In genomic region chr6:75526502-75527127, GRCh38 we compare ENCODE assay signal across 8 cellular contexts. TPM values are rescaled to one million over a fixed set of nuclear protein-coding genes. Genes with fewer than 3 reads are reported as not detected.
DNase-seq lines count a peak whose midpoint lies in the region; ATAC-seq lines count a peak whose summit lies in the region.

No MANE protein-coding gene starts in this region.

- H3K4ac ChIP-seq in mesenchymal stem cell (ENCODE audit: low read depth in 1 of 2, low read length in 2 of 2): no peak overlapping the region

- H3K27me3 ChIP-seq in mesenchymal stem cell (ENCODE audit: control insufficient read depth in 1 of 2, insufficient read depth in 1 of 2, low read length in 2 of 2): no peaks in the 10 kb centered on the region

- no peak overlapping the region for H2AFZ ChIP-seq in mesenchymal stem cell (ENCODE audit: low read depth, low read length)

- WGBS in mesenchymal stem cell: 4% methylated on average over 3 of the region's 4 CpGs

- H3K18ac ChIP-seq in mesenchymal stem cell (ENCODE audit: low read depth in 1 of 2, low read length in 2 of 2): no peak overlapping the region

- no peak overlapping the region for H3K4me2 ChIP-seq in mesenchymal stem cell (ENCODE audit: low read length, poor library complexity, severe bottlenecking)

- no peaks in the 10 kb centered on the region for H3K36me3 Mint-ChIP-seq in stimulated activated naive B cell treated with anti-CD40 and anti-IgM and Interleukin-4, amounts not matched to agents 10 μg/mL and 1 μg/mL and 100 μg/mL, for 72 hours

- no peak overlapping the region for H2AK5ac ChIP-seq in mesenchymal stem cell (ENCODE audit: low read length, severe bottlenecking)

- peak; percentile 64 for DNase-seq in AG20443 (ENCODE audit: low spot score)
- peak; percentile 17 to 76 for DNase-seq in NCI-H526 (lab: John Stamatoyannopoulos, UW)
- DNase-seq in activated CD4-positive, alpha-beta T cell treated with anti-CD3 and anti-CD28 coated beads, Interleukin-2, amount 50 U/mL, for 48 hours: peak; percentile 45 to 65
- DNase-seq in effector CD4-positive, alpha-beta T cell: peak; percentile 35
- peak; percentile 77 for DNase-seq in mesenchymal stem cell
- peak; percentile 18 for DNase-seq in stimulated activated naive B cell treated with anti-CD40 and anti-IgM and Interleukin-4, amounts not matched to agents 10 μg/mL and 1 μg/mL and 100 μg/mL, for 72 hours

- H3K4me1 ChIP-seq in mesenchymal stem cell (ENCODE audit: control insufficient read depth, insufficient read depth, low read depth, low read length): peaks cover 2% of the 10 kb centered on the region

- ATAC-seq in GM18861 (IDR thresholded peaks at IDR 0.05; ENCODE audit: unreplicated experiment): peak; percentile 78
- peak; percentile 92 for ATAC-seq in HG03354 (IDR thresholded peaks at IDR 0.05; ENCODE audit: poor library complexity, severe bottlenecking, unreplicated experiment)
- peak; percentile 82 to 87 for ATAC-seq in stimulated activated naive B cell treated with anti-CD40 and anti-IgM and Interleukin-4, amounts not matched to agents 10 μg/mL and 1 μg/mL and 100 μg/mL, for 72 hours (replicated peaks)

- no peak overlapping the region for H4K8ac ChIP-seq in mesenchymal stem cell (ENCODE audit: low read length)

- no peaks in the 10 kb centered on the region for H3K9me3 ChIP-seq in mesenchymal stem cell (ENCODE audit: control insufficient read depth, low read length)

- H3K9ac ChIP-seq in mesenchymal stem cell (ENCODE audit: low read length): no peak overlapping the region

- H3K23ac ChIP-seq in mesenchymal stem cell (ENCODE audit: low read length in 2 of 2): no peak overlapping the region

- no peak overlapping the region for H3K27ac ChIP-seq in mesenchymal stem cell (ENCODE audit: low read length, poor library complexity, severe bottlenecking)

- no peak overlapping the region for H4K91ac ChIP-seq in mesenchymal stem cell (ENCODE audit: low read length)

- H3K4me3 Mint-ChIP-seq in stimulated activated naive B cell treated with anti-CD40 and anti-IgM and Interleukin-4, amounts not matched to agents 10 μg/mL and 1 μg/mL and 100 μg/mL, for 72 hours: no peak overlapping the region

- H3K4me3 ChIP-seq in mesenchymal stem cell (ENCODE audit: insufficient read depth in 1 of 2, low read depth in 1 of 2, low read length in 2 of 2): no peak overlapping the region

- H2BK15ac ChIP-seq in mesenchymal stem cell (ENCODE audit: low read depth, poor library complexity, severe bottlenecking): no peak overlapping the region

- no peaks in the 10 kb centered on the region for H3K9me3 Mint-ChIP-seq in stimulated activated naive B cell treated with anti-CD40 and anti-IgM and Interleukin-4, amounts not matched to agents 10 μg/mL and 1 μg/mL and 100 μg/mL, for 72 hours

- peaks cover 22 to 28% of the 10 kb centered on the region in 2 donors for H3K27me3 Mint-ChIP-seq in stimulated activated naive B cell treated with anti-CD40 and anti-IgM and Interleukin-4, amounts not matched to agents 10 μg/mL and 1 μg/mL and 100 μg/mL, for 72 hours

- H2BK5ac ChIP-seq in mesenchymal stem cell (ENCODE audit: low read depth, low read length, poor library complexity, severe bottlenecking): no peak overlapping the region

- no peak overlapping the region for H3K27ac Mint-ChIP-seq in stimulated activated naive B cell treated with anti-CD40 and anti-IgM and Interleukin-4, amounts not matched to agents 10 μg/mL and 1 μg/mL and 100 μg/mL, for 72 hours

- peaks cover 1% of the 10 kb centered on the region for H3K79me1 ChIP-seq in mesenchymal stem cell (replicated peaks; ENCODE audit: low read length, poor library complexity, severe bottlenecking)

- no peak overlapping the region for H2BK12ac ChIP-seq in mesenchymal stem cell (ENCODE audit: low read length in 2 of 2)

- no peak overlapping the region for H3K14ac ChIP-seq in mesenchymal stem cell (ENCODE audit: low read length in 2 of 2)

- no peak overlapping the region for H2BK120ac ChIP-seq in mesenchymal stem cell (ENCODE audit: low read depth, low read length)

- H3K4me1 Mint-ChIP-seq in stimulated activated naive B cell treated with anti-CD40 and anti-IgM and Interleukin-4, amounts not matched to agents 10 μg/mL and 1 μg/mL and 100 μg/mL, for 72 hours: no peaks in the 10 kb centered on the region

- H3K36me3 ChIP-seq in mesenchymal stem cell (ENCODE audit: control insufficient read depth in 1 of 2, insufficient read depth in 2 of 2, low read depth in 1 of 2, low read length in 2 of 2): no peaks in the 10 kb centered on the region

RNA-seq across cellular contexts. Expression of gene FILIP1, which starts 33.0 kb away (rescaled TPM):
- 5.4 TPM for polyA plus RNA-seq in mesenchymal stem cell (2013, experiment 1 of 2)
- polyA plus RNA-seq in mesenchymal stem cell (2013, experiment 2 of 2): 5.3 TPM

Comparison
In these comparisons a context has a peak if more than half of its experiments do, and no peak if none do; other contexts are left out.
1. DNase-seq: peak in every context shown above with its lines; median percentile 77 in mesenchymal stem cell; 64 in AG20443; 55 in activated CD4-positive, alpha-beta T cell treated with anti-CD3 and anti-CD28 coated beads, Interleukin-2, amount 50 U/mL, for 48 hours; 46 in NCI-H526; 35 in effector CD4-positive, alpha-beta T cell; 18 in stimulated activated naive B cell treated with anti-CD40 and anti-IgM and Interleukin-4, amounts not matched to agents 10 μg/mL and 1 μg/mL and 100 μg/mL, for 72 hours.